Comparison of ENCODE assay signal across 1 cellular context in genomic region chr3:197960694-197961581, GRCh38.
TF ChIP-seq lines count a peak whose summit lies in the region.

No MANE protein-coding gene starts in this region.

TF ChIP-seq in GM23338, 12 proteins besides CTCF, POLR2A, EP300 and RAD21 (continued from another document):
- TF ChIP-seq ETS1 (IDR thresholded peaks at IDR 0.05) = no peak
- no peak for TF ChIP-seq REST (IDR thresholded peaks at IDR 0.05; ENCODE audit: unreplicated experiment)
- TF ChIP-seq ZNF331 (CRISPR knock-in tag; IDR thresholded peaks at IDR 0.05; ENCODE audit: low read depth) = no peak
- TF ChIP-seq ZNF114 (CRISPR knock-in tag; IDR thresholded peaks at IDR 0.05) = no peak
- TF ChIP-seq CREB1 (CRISPR knock-in tag; IDR thresholded peaks at IDR 0.05; ENCODE audit: low read depth) = no peak
- TF ChIP-seq STAT1 (IDR thresholded peaks at IDR 0.05; ENCODE audit: unreplicated experiment) = no peak
- TF ChIP-seq JUNB (IDR thresholded peaks at IDR 0.05; ENCODE audit: unreplicated experiment) = no peak
